In genomic region chr2:189751080-189751658, GRCh38 we compare ENCODE assay signal across 8 cellular contexts. TPM values are rescaled to one million over a fixed set of nuclear protein-coding genes. Genes with fewer than 3 reads are reported as not detected.
A peak's percentile ranks its signal among the peaks of the same experiment; 100 is the strongest.
DNase-seq lines count a peak whose midpoint lies in the region; ATAC-seq and TF ChIP-seq lines count a peak whose summit lies in the region.

No MANE protein-coding gene starts in this region.

- ATAC-seq in HG03442 (IDR thresholded peaks at IDR 0.05; ENCODE audit: unreplicated experiment), result peak; percentile 50
- ATAC-seq in omental fat pad (ENCODE audit: low FRiP score), result no peak
- ATAC-seq in HG02885 (IDR thresholded peaks at IDR 0.05; ENCODE audit: poor library complexity, unreplicated experiment), result no peak

- TF ChIP-seq CTCF in BE2C (IDR thresholded peaks at IDR 0.05; ENCODE audit: low read depth, low read length), result peak; percentile 87
- TF ChIP-seq CTCF in GM12864 (IDR thresholded peaks at IDR 0.05; ENCODE audit: low read depth, low read length, missing control alignments), result peak; percentile 61
- TF ChIP-seq CTCF in choroid plexus epithelial cell (conservative IDR thresholded peaks at IDR 0.05; ENCODE audit: low read depth, low read length), result peak; percentile 80
- no peak for TF ChIP-seq CTCF in omental fat pad (IDR thresholded peaks at IDR 0.05)

- H3K4me3 ChIP-seq in BE2C (ENCODE audit: low read depth, low read length) (no peak overlapping the region), GM12864 (ENCODE audit: low read depth, low read length) (no peak overlapping the region), choroid plexus epithelial cell (ENCODE audit: low read depth, low read length) (no peak overlapping the region)

- no peaks in the 10 kb centered on the region for H3K4me1 ChIP-seq in BE2C

- peak; percentile 50 for DNase-seq in BE2C
- no peak for DNase-seq in GM12864 (ENCODE audit: low read depth)
- peak; percentile 31 for DNase-seq in SW480 (ENCODE audit: low spot score)
- peak; percentile 58 for DNase-seq in choroid plexus epithelial cell (ENCODE audit: low read depth)
- DNase-seq in mucosa of gallbladder (ENCODE audit: low spot score), result peak; percentile 16
- no peak for DNase-seq in omental fat pad (ENCODE audit: low spot score)

- H3K9me3 ChIP-seq in BE2C, result no peaks in the 10 kb centered on the region

- no peaks in the 10 kb centered on the region for H3K27me3 ChIP-seq in BE2C

- peaks cover 35% of the 10 kb centered on the region for H3K36me3 ChIP-seq in BE2C

RNA-seq across cellular contexts. Expression of gene OSGEPL1, which starts 11.4 kb away (rescaled TPM):
- polyA plus RNA-seq in BE2C (2012; ENCODE audit: insufficient read depth, insufficient read length, low read depth), result 11.1 TPM
- total RNA-seq in mucosa of gallbladder (6.3 TPM), omental fat pad (1 to 10 TPM; 1.3 to 9.6 (median 4.9) TPM)

RNA-seq across cellular contexts. Expression of gene ORMDL1, which starts 33.0 kb away (rescaled TPM):
- polyA plus RNA-seq in BE2C (2012; ENCODE audit: insufficient read depth, insufficient read length, low read depth), result 68.6 TPM
- 41.1 TPM for total RNA-seq in mucosa of gallbladder
- total RNA-seq in omental fat pad, result 100 to 1,000 TPM in 2 of 4 donors, 10 to 100 TPM in 2; 74.0 to 114 (median 97.4) TPM

RNA-seq across cellular contexts. Expression of gene PMS1, which starts 33.1 kb away (rescaled TPM):
- polyA plus RNA-seq in BE2C (2012; ENCODE audit: insufficient read depth, insufficient read length, low read depth), result 21.4 TPM
- total RNA-seq in mucosa of gallbladder (19.6 TPM), omental fat pad (10 to 100 TPM; 16.8 to 29.8 (median 19.5) TPM)

Comparison
In these comparisons a context has a peak if more than half of its experiments do, and no peak if none do; other contexts are left out.
1. DNase-seq: peak in BE2C (single experiment), SW480 (single experiment), choroid plexus epithelial cell (single experiment) and mucosa of gallbladder (single experiment); none in GM12864 (single experiment) and omental fat pad (single experiment).
2. CTCF ChIP-seq: peak in BE2C (single experiment), GM12864 (single experiment) and choroid plexus epithelial cell (single experiment); none in omental fat pad (0 of 3).